ENCODE assay signal across 8 cellular contexts in genomic region chr5:43019615-43020293, GRCh38. TPM values are rescaled to one million over a fixed set of nuclear protein-coding genes. Genes with fewer than 3 reads are reported as not detected.
DNase-seq lines count a peak whose midpoint lies in the region; ATAC-seq, FAIRE-seq and TF ChIP-seq lines count a peak whose summit lies in the region.

No MANE protein-coding gene starts in this region.

- CTCF ChIA-PET in CD8-positive, alpha-beta memory T cell (lab: Charles Lee): interaction anchor here (0.7 to 9.2 kb wide), 15 partner anchors 9 to 111 kb away, joined by 3 to 265 read pairs (median 10); partner anchors contain the start of genes ANXA2R and ZNF131
- CTCF ChIA-PET in activated CD8-positive, alpha-beta T cell treated with anti-CD3 and anti-CD28 coated beads for 36 hours (lab: Charles Lee): interaction anchor here (0.7 to 9.1 kb wide), 17 partner anchors 10 to 370 kb away, joined by 3 to 132 read pairs (median 11); partner anchors contain the start of gene ANXA2R
- CTCF ChIA-PET in endothelial cell of umbilical vein (lab: Charles Lee): interaction anchor here (0.7 to 6.3 kb wide), 18 partner anchors 9 to 130 kb away, joined by 3 to 77 read pairs (median 12); no protein-coding TSS in a partner anchor

- peak; percentile 75 to 93 (median 87) for DNase-seq in CD8-positive, alpha-beta memory T cell
- DNase-seq in NCI-H774 (lab: John Stamatoyannopoulos, UW) (peak; percentile 90), endothelial cell of umbilical vein (ENCODE audit: low read depth, low spot score) (peak; percentile 87), suprapubic skin (ENCODE audit: low spot score in 2 of 2) (peak in 1 of 2 donors; percentile 78)
- DNase-seq in activated CD8-positive, alpha-beta T cell treated with anti-CD3 and anti-CD28 coated beads for 36 hours: peak; percentile 93
- peak; percentile 91 for DNase-seq in natural killer cell treated with Interleukin-12 subunit alpha and Interleukin-12 subunit beta and Interleukin-15 and Interleukin-18, amount 100 ng/mL, for 72 hours (ENCODE audit: low spot score)

- intact Hi-C loops in activated CD8-positive, alpha-beta T cell treated with anti-CD3 and anti-CD28 coated beads for 36 hours (cut with micrococcal nuclease): loop anchor here (1.0 kb wide), 1 partner anchor 11 kb away; no protein-coding TSS in a partner anchor
- intact Hi-C loops in endothelial cell of umbilical vein (cut with micrococcal nuclease): loop anchor here (1.0 to 5.0 kb wide), 3 partner anchors 15 to 103 kb away; partner anchors contain the start of gene ZNF131

- TF ChIP-seq EP300 in suprapubic skin (IDR thresholded peaks at IDR 0.05): no peak

- peak; percentile 88 for FAIRE-seq in endothelial cell of umbilical vein (lab: Jason Lieb, UNC)

- H3K4me3 Mint-ChIP-seq in CD8-positive, alpha-beta memory T cell: peak overlapping the region; percentile 97 to 100 (median 99)
- peak overlapping the region; percentile 96 for H3K4me3 Mint-ChIP-seq in activated CD8-positive, alpha-beta T cell treated with anti-CD3 and anti-CD28 coated beads for 36 hours
- H3K4me3 Mint-ChIP-seq in natural killer cell treated with Interleukin-12 subunit alpha and Interleukin-12 subunit beta and Interleukin-15 and Interleukin-18, amount 100 ng/mL, for 72 hours: peak overlapping the region; percentile 98

- H2AFZ ChIP-seq in endothelial cell of umbilical vein (ENCODE audit: low read depth, low read length): peak overlapping the region; percentile 46

- peak overlapping the region; percentile 98 for H3K4me2 ChIP-seq in endothelial cell of umbilical vein (ENCODE audit: insufficient read depth, low read length)

- peaks cover 36% of the 10 kb centered on the region for H3K4me1 ChIP-seq in CD8-positive, alpha-beta memory T cell (ENCODE audit: insufficient read depth, low read length)
- H3K4me1 ChIP-seq in endothelial cell of umbilical vein (ENCODE audit: control insufficient read depth, extremely low read depth, insufficient read depth, low read length) (peaks cover 19% of the 10 kb centered on the region), suprapubic skin (peaks cover 35% of the 10 kb centered on the region)

- 16% methylated on average over 36 of the region's 36 CpGs for WGBS in suprapubic skin

- H3K9ac ChIP-seq in endothelial cell of umbilical vein (replicated peaks; ENCODE audit: extremely low read depth, insufficient read depth, low read length): peak overlapping the region; percentile 93

- no peaks in the 10 kb centered on the region for H3K9me1 ChIP-seq in endothelial cell of umbilical vein (replicated peaks; ENCODE audit: control insufficient read depth, extremely low read depth, insufficient read depth, low read length)

- dilution Hi-C loops in endothelial cell of umbilical vein (cut with MboI; ENCODE audit: extremely low pct_ligation_motif_present, low sequenced_read_pairs): no loop called here

- H3K27ac Mint-ChIP-seq in CD8-positive, alpha-beta memory T cell: peak overlapping the region; percentile 98 to 100 (median 100)
- peak overlapping the region; percentile 99 for H3K27ac Mint-ChIP-seq in activated CD8-positive, alpha-beta T cell treated with anti-CD3 and anti-CD28 coated beads for 36 hours
- H3K27ac Mint-ChIP-seq in natural killer cell treated with Interleukin-12 subunit alpha and Interleukin-12 subunit beta and Interleukin-15 and Interleukin-18, amount 100 ng/mL, for 72 hours: peak overlapping the region; percentile 99 to 100

- ATAC-seq in GM19455 (IDR thresholded peaks at IDR 0.05; ENCODE audit: unreplicated experiment): peak; percentile 74
- ATAC-seq in HG03521 (IDR thresholded peaks at IDR 0.05; ENCODE audit: unreplicated experiment): peak; percentile 69
- ATAC-seq in activated CD8-positive, alpha-beta T cell treated with anti-CD3 and anti-CD28 coated beads for 36 hours: peak; percentile 76
- peak; percentile 80 to 84 for ATAC-seq in natural killer cell treated with Interleukin-12 subunit alpha and Interleukin-12 subunit beta and Interleukin-15 and Interleukin-18, amount 100 ng/mL, for 72 hours

- H3K27me3 ChIP-seq in CD8-positive, alpha-beta memory T cell (ENCODE audit: insufficient read depth, low read length, poor library complexity, severe bottlenecking): no peaks in the 10 kb centered on the region
- H3K27me3 ChIP-seq in endothelial cell of umbilical vein (ENCODE audit: control insufficient read depth in 2 of 2, insufficient read depth in 2 of 2, low read length in 2 of 2) (no peaks in the 10 kb centered on the region), suprapubic skin (peaks cover 59% of the 10 kb centered on the region)

- H3K9me3 Mint-ChIP-seq in CD8-positive, alpha-beta memory T cell: no peaks in the 10 kb centered on the region
- no peaks in the 10 kb centered on the region for H3K9me3 Mint-ChIP-seq in activated CD8-positive, alpha-beta T cell treated with anti-CD3 and anti-CD28 coated beads for 36 hours
- H3K9me3 Mint-ChIP-seq in natural killer cell treated with Interleukin-12 subunit alpha and Interleukin-12 subunit beta and Interleukin-15 and Interleukin-18, amount 100 ng/mL, for 72 hours: no peaks in the 10 kb centered on the region

- H3K27me3 Mint-ChIP-seq in CD8-positive, alpha-beta memory T cell: peaks cover 0 to 8% of the 10 kb centered on the region in 2 donors
- H3K27me3 Mint-ChIP-seq in activated CD8-positive, alpha-beta T cell treated with anti-CD3 and anti-CD28 coated beads for 36 hours: no peaks in the 10 kb centered on the region
- H3K27me3 Mint-ChIP-seq in natural killer cell treated with Interleukin-12 subunit alpha and Interleukin-12 subunit beta and Interleukin-15 and Interleukin-18, amount 100 ng/mL, for 72 hours: no peaks in the 10 kb centered on the region

- no peaks in the 10 kb centered on the region for H4K20me1 ChIP-seq in endothelial cell of umbilical vein (replicated peaks; ENCODE audit: control insufficient read depth, extremely low read depth, insufficient read depth, low read length)

- H3K4me1 Mint-ChIP-seq in CD8-positive, alpha-beta memory T cell: peaks cover 40 to 56% (median 54%) of the 10 kb centered on the region in 3 donors
- peaks cover 34% of the 10 kb centered on the region for H3K4me1 Mint-ChIP-seq in activated CD8-positive, alpha-beta T cell treated with anti-CD3 and anti-CD28 coated beads for 36 hours (ENCODE audit: low read depth)
- H3K4me1 Mint-ChIP-seq in natural killer cell treated with Interleukin-12 subunit alpha and Interleukin-12 subunit beta and Interleukin-15 and Interleukin-18, amount 100 ng/mL, for 72 hours (ENCODE audit: low read depth in 2 of 2): peaks cover 46 to 52% of the 10 kb centered on the region in 2 donors

- no peak for TF ChIP-seq POLR2A in endothelial cell of umbilical vein (IDR thresholded peaks at IDR 0.05; ENCODE audit: low read depth, low read length)
- TF ChIP-seq POLR2A in suprapubic skin (IDR thresholded peaks at IDR 0.05): no peak

- peaks cover 17% of the 10 kb centered on the region for H3K79me2 ChIP-seq in endothelial cell of umbilical vein (ENCODE audit: control insufficient read depth, insufficient read depth, low read length)

- no peaks in the 10 kb centered on the region for H3K9me3 ChIP-seq in CD8-positive, alpha-beta memory T cell (ENCODE audit: low read length)
- H3K9me3 ChIP-seq in endothelial cell of umbilical vein (replicated peaks; ENCODE audit: control insufficient read depth, insufficient read depth, low read length): no peaks in the 10 kb centered on the region
- no peaks in the 10 kb centered on the region for H3K9me3 ChIP-seq in suprapubic skin

- peak overlapping the region; percentile 96 for H3K27ac ChIP-seq in CD8-positive, alpha-beta memory T cell (ENCODE audit: low read depth, low read length)
- H3K27ac ChIP-seq in endothelial cell of umbilical vein (ENCODE audit: insufficient read depth, low read depth, low read length) (peak overlapping the region; percentile 93), suprapubic skin (peak overlapping the region; percentile 97)

- peaks cover 0 to 28% (median 0%) of the 10 kb centered on the region in 3 donors for H3K36me3 Mint-ChIP-seq in CD8-positive, alpha-beta memory T cell
- no peaks in the 10 kb centered on the region for H3K36me3 Mint-ChIP-seq in activated CD8-positive, alpha-beta T cell treated with anti-CD3 and anti-CD28 coated beads for 36 hours (ENCODE audit: low read depth)
- H3K36me3 Mint-ChIP-seq in natural killer cell treated with Interleukin-12 subunit alpha and Interleukin-12 subunit beta and Interleukin-15 and Interleukin-18, amount 100 ng/mL, for 72 hours: peaks cover 2% of the 10 kb centered on the region

- POLR2A ChIA-PET in CD8-positive, alpha-beta memory T cell (lab: Charles Lee): interaction anchor here (0.7 to 9.4 kb wide), 17 partner anchors 9 to 584 kb away, joined by 3 to 403 read pairs (median 10); partner anchors contain the start of genes ANXA2R, NNT, TMEM267 and ZNF131
- POLR2A ChIA-PET in activated CD8-positive, alpha-beta T cell treated with anti-CD3 and anti-CD28 coated beads for 36 hours (lab: Charles Lee): interaction anchor here (0.7 to 8.6 kb wide), 14 partner anchors 10 to 111 kb away, joined by 3 to 145 read pairs (median 10); partner anchors contain the start of genes ANXA2R and ZNF131
- POLR2A ChIA-PET in endothelial cell of umbilical vein (lab: Charles Lee): interaction anchor here (0.6 to 1.5 kb wide), 4 partner anchors 12 to 70 kb away, joined by 3 to 9 read pairs (median 6); no protein-coding TSS in a partner anchor

- BruUV-seq in endothelial cell of umbilical vein (replicated peaks; lab: Mats Ljungman, UMichigan): no TSS peak

- peak overlapping the region; percentile 87 for H3K4me3 ChIP-seq in CD8-positive, alpha-beta memory T cell (ENCODE audit: low read length)
- H3K4me3 ChIP-seq in endothelial cell of umbilical vein (replicated peaks in 1 of 3; ENCODE audit: insufficient read depth in 1 of 3, low read depth in 1 of 3, low read length in 3 of 3) (peak overlapping the region; percentile 36 to 83 (median 65)), suprapubic skin (peak overlapping the region; percentile 57)

- H3K36me3 ChIP-seq in CD8-positive, alpha-beta memory T cell (ENCODE audit: insufficient read depth, low read length): no peaks in the 10 kb centered on the region
- H3K36me3 ChIP-seq in endothelial cell of umbilical vein (ENCODE audit: control insufficient read depth in 2 of 2, extremely low read depth in 1 of 2, insufficient read depth in 2 of 2, low read length in 2 of 2) (no peaks in the 10 kb centered on the region), suprapubic skin (no peaks in the 10 kb centered on the region)

- peak; percentile 75 for TF ChIP-seq CTCF in activated CD8-positive, alpha-beta T cell treated with anti-CD3 and anti-CD28 coated beads for 36 hours (IDR thresholded peaks at IDR 0.05)
- TF ChIP-seq CTCF in endothelial cell of umbilical vein (IDR thresholded peaks at IDR 0.05; ENCODE audit: extremely low read depth in 1 of 2, insufficient read depth in 1 of 2, low read depth in 1 of 2, low read length in 2 of 2) (peak; percentile 51 to 61), suprapubic skin (IDR thresholded peaks at IDR 0.05) (peak; percentile 2 to 35)

RNA-seq across cellular contexts. Expression of gene ANXA2R, which starts 20.4 kb away (rescaled TPM):
- 1 to 10 TPM; 6.0 to 6.8 TPM for total RNA-seq in CD8-positive, alpha-beta memory T cell
- polyA plus RNA-seq in CD8-positive, alpha-beta memory T cell: 55.9 TPM
- total RNA-seq in activated CD8-positive, alpha-beta T cell treated with anti-CD3 and anti-CD28 coated beads for 36 hours: 10 to 100 TPM in 1 of 2 experiments, 1 to 10 TPM in 1; 8.0 to 10.4 TPM
- total RNA-seq in endothelial cell of umbilical vein (6.6 and 8.1 TPM in 2 replicates), suprapubic skin (1 to 10 TPM in 1 of 4 donors, under 1 TPM in 2, not detected in 1; 0.39 to 3.1 (median 0.89) TPM)
- 10.4 and 11.1 TPM in 2 replicates for polyA plus RNA-seq in endothelial cell of umbilical vein
- polyA plus RNA-seq in endothelial cell of umbilical vein (2011; cell fraction: cytosol; rRNA removed): 8.6 and 9.1 TPM in 2 replicates
- 6.8 and 7.3 TPM in 2 replicates for polyA plus RNA-seq in endothelial cell of umbilical vein (2011; cell fraction: nucleus; rRNA removed)
- 3.9 and 4.3 TPM in 2 replicates for polyA plus RNA-seq in endothelial cell of umbilical vein (2012)
- polyA minus RNA-seq in endothelial cell of umbilical vein: 7.2 and 7.3 TPM in 2 replicates
- polyA minus RNA-seq in endothelial cell of umbilical vein (2011; cell fraction: cytosol; rRNA and poly(A)+ RNA removed): 1.2 TPM
- 12.9 and 14.0 TPM in 2 replicates for polyA minus RNA-seq in endothelial cell of umbilical vein (2011; cell fraction: nucleus; rRNA and poly(A)+ RNA removed)
- 1 to 10 TPM; 4.8 to 6.9 TPM for total RNA-seq in natural killer cell treated with Interleukin-12 subunit alpha and Interleukin-12 subunit beta and Interleukin-15 and Interleukin-18, amount 100 ng/mL, for 72 hours

Comparison
In these comparisons a context has a peak if more than half of its experiments do, and no peak if none do; other contexts are left out.
1. CTCF ChIP-seq: peak in every context shown above with its lines; median percentile 75 in activated CD8-positive, alpha-beta T cell treated with anti-CD3 and anti-CD28 coated beads for 36 hours; 56 in endothelial cell of umbilical vein; 18 in suprapubic skin.